ENCODE assay signal across 10 cellular contexts in genomic region chr1:107829083-107829771, GRCh38.
DNase-seq lines count a peak whose midpoint lies in the region; ATAC-seq and TF ChIP-seq lines count a peak whose summit lies in the region.
"Had no signal": no experiment of that assay in that cellular context is flagged by ENCODE, and none has a peak within 500 bp of the region (broad histone marks: within the 10 kb centered on the region; RNA-seq: fewer than 3 reads in every experiment).

No MANE protein-coding gene starts in this region.

- H3K14ac ChIP-seq in neuronal stem cell (ENCODE audit: low read length): no peak overlapping the region

- H2BK5ac ChIP-seq in neuronal stem cell (ENCODE audit: low read length): no peak overlapping the region

- no peaks in the 10 kb centered on the region for H3K9me3 ChIP-seq in SU-DHL-6 (ENCODE audit: insufficient read depth, low read length)
- no peaks in the 10 kb centered on the region for H3K9me3 ChIP-seq in neuronal stem cell (replicated peaks in 1 of 2; ENCODE audit: control insufficient read depth in 2 of 2, insufficient read depth in 1 of 2, low read depth in 1 of 2, low read length in 2 of 2)

- H3K4me3 ChIP-seq in SU-DHL-6 (ENCODE audit: insufficient read depth, low read length, poor library complexity, severe bottlenecking) (no peak overlapping the region), neuronal stem cell (ENCODE audit: low read length in 2 of 2) (no peak overlapping the region)

- H3K9ac ChIP-seq in SU-DHL-6 (ENCODE audit: low read length): peak overlapping the region; percentile 37
- no peak overlapping the region for H3K9ac ChIP-seq in neuronal stem cell (ENCODE audit: low read depth, low read length, poor library complexity)

- H3K36me3 ChIP-seq in SU-DHL-6 (ENCODE audit: low read length) (no peaks in the 10 kb centered on the region), neuronal stem cell (replicated peaks in 1 of 2; ENCODE audit: control insufficient read depth in 2 of 2, insufficient read depth in 2 of 2, low read length in 2 of 2) (no peaks in the 10 kb centered on the region)

- ATAC-seq in HG03571 (IDR thresholded peaks at IDR 0.05; ENCODE audit: unreplicated experiment): peak; percentile 82

- H4K20me1 ChIP-seq in SU-DHL-6 (ENCODE audit: low read depth, low read length): no peaks in the 10 kb centered on the region

- H4K91ac ChIP-seq in neuronal stem cell (ENCODE audit: low read depth, low read length, poor library complexity): no peak overlapping the region

- no peaks in the 10 kb centered on the region for H3K79me2 ChIP-seq in SU-DHL-6 (ENCODE audit: insufficient read depth, low read length)

- no peak overlapping the region for H3K23ac ChIP-seq in neuronal stem cell (ENCODE audit: low read depth, low read length, poor library complexity)

- no peaks in the 10 kb centered on the region for H3K9me2 ChIP-seq in SU-DHL-6 (replicated peaks; ENCODE audit: insufficient read depth, low read length)

- in situ Hi-C loops in G401 (cut with HindIII; ENCODE audit: low sequenced_read_pairs): no loop called here

- no peak for TF ChIP-seq CTCF in SU-DHL-6 (IDR thresholded peaks at IDR 0.05; ENCODE audit: insufficient read depth, low read length, poor library complexity, severe bottlenecking)

- H3K4ac ChIP-seq in neuronal stem cell (ENCODE audit: low read length): no peak overlapping the region

- H2BK12ac ChIP-seq in neuronal stem cell (ENCODE audit: low read length): no peak overlapping the region

- H2AK5ac ChIP-seq in neuronal stem cell (ENCODE audit: low read depth, low read length): no peak overlapping the region

- no peaks in the 10 kb centered on the region for H3K79me1 ChIP-seq in neuronal stem cell (ENCODE audit: low read depth, low read length)

- peaks cover 7% of the 10 kb centered on the region; the same call in 1 of the 2 replicates for H3F3A ChIP-seq in SU-DHL-6 (ENCODE audit: insufficient read depth)

- H4K8ac ChIP-seq in neuronal stem cell (ENCODE audit: low read depth, low read length): no peak overlapping the region

- H2BK120ac ChIP-seq in neuronal stem cell (ENCODE audit: low read depth, low read length): no peak overlapping the region

- H2AFZ ChIP-seq in SU-DHL-6 (ENCODE audit: low read depth, low read length, severe bottlenecking) (no peak overlapping the region), neuronal stem cell (ENCODE audit: low read length) (no peak overlapping the region)

- H3K18ac ChIP-seq in neuronal stem cell (ENCODE audit: low read length): no peak overlapping the region

- DNase-seq in G401 (ENCODE audit: low spot score) (peak; percentile 60), lung microvascular endothelial cell (ENCODE audit: low read depth in 2 of 2) (peak; percentile 32 to 53), putamen (ENCODE audit: low spot score) (no peak), neuronal stem cell (ENCODE audit: low spot score) (no peak), LoVo (ENCODE audit: low spot score) (no peak), cerebellar nuclear complex (lab: John Stamatoyannopoulos, UW) (no peak)
- DNase-seq: anterior cingulate cortex, SHP77 had no signal

- H3K27me3 ChIP-seq in SU-DHL-6 (ENCODE audit: low read length) (no peaks in the 10 kb centered on the region), neuronal stem cell (ENCODE audit: control insufficient read depth in 3 of 3, insufficient read depth in 3 of 3, low read depth in 1 of 3, low read length in 3 of 3) (no peaks in the 10 kb centered on the region)

- H3K27ac ChIP-seq in SU-DHL-6 (ENCODE audit: low read depth, low read length): peak overlapping the region; percentile 89
- no peak overlapping the region for H3K27ac ChIP-seq in neuronal stem cell (replicated peaks; ENCODE audit: low read length)

- no peak overlapping the region for H2BK15ac ChIP-seq in neuronal stem cell (ENCODE audit: low read length)

- no peaks in the 10 kb centered on the region for H3K4me1 ChIP-seq in neuronal stem cell (ENCODE audit: control insufficient read depth in 2 of 2, insufficient read depth in 1 of 2, low read depth in 1 of 2, low read length in 2 of 2)

- H3K4me2 ChIP-seq in SU-DHL-6 (ENCODE audit: low read depth, low read length, poor library complexity, severe bottlenecking) (peak overlapping the region; percentile 69), neuronal stem cell (ENCODE audit: insufficient read depth, low read length, poor library complexity, severe bottlenecking) (no peak overlapping the region)

Comparison
In these comparisons a context has a peak if more than half of its experiments do, and no peak if none do; other contexts are left out.
1. DNase-seq: peak in G401 (single experiment) and lung microvascular endothelial cell (2 of 2); none in putamen (single experiment), neuronal stem cell (single experiment), LoVo (single experiment) and cerebellar nuclear complex (0 of 2).